Comparison of ENCODE assay signal across 8 cellular contexts in genomic region chrX:102768984-102769761, GRCh38. TPM values are rescaled to one million over a fixed set of nuclear protein-coding genes. Genes with fewer than 3 reads are reported as not detected.
DNase-seq lines count a peak whose midpoint lies in the region; ATAC-seq and TF ChIP-seq lines count a peak whose summit lies in the region.

No MANE protein-coding gene starts in this region.

- H3K9ac ChIP-seq in neural cell (ENCODE audit: low read length), result peak overlapping the region; percentile 76

- H3K27ac ChIP-seq in DOHH2 (ENCODE audit: low read depth, low read length), result no peak overlapping the region
- H3K27ac ChIP-seq in Peyer's patch, result peak overlapping the region in 3 of 4 donors; percentile 13 to 46 (median 25)
- peak overlapping the region; percentile 72 for H3K27ac ChIP-seq in neural cell (ENCODE audit: low read length)

- peaks cover 11% of the 10 kb centered on the region for H3K4me1 Mint-ChIP-seq in stimulated activated naive CD8-positive, alpha-beta T cell treated with anti-CD3 and anti-CD28 coated beads, Interleukin-15, Interleukin-2, amounts not matched to agents 100 ng/mL and 50 ng/mL, for 24 hours (ENCODE audit: low read depth)

- H3K4me2 ChIP-seq in DOHH2 (ENCODE audit: low read length) (peak overlapping the region; percentile 64), neural cell (ENCODE audit: low read length) (peak overlapping the region; percentile 82)

- peaks cover 6% of the 10 kb centered on the region; the same call in 1 of the 2 replicates for H3K4me1 ChIP-seq in DOHH2 (ENCODE audit: control insufficient read depth, low read length)
- H3K4me1 ChIP-seq in Peyer's patch, result no peaks in the 10 kb centered on the region

- H3K9me2 ChIP-seq in DOHH2 (replicated peaks; ENCODE audit: control insufficient read depth, low read length) (no peaks in the 10 kb centered on the region), neural cell (ENCODE audit: insufficient read depth, low read length) (no peaks in the 10 kb centered on the region)

- ATAC-seq in GM21737 (IDR thresholded peaks at IDR 0.05; ENCODE audit: unreplicated experiment), result peak; percentile 93

- DNase-seq in KG1 (lab: John Stamatoyannopoulos, UW) (peak; percentile 61), Peyer's patch (peak; percentile 65 to 91 (median 73)), fibroblast of the conjunctiva (ENCODE audit: low read depth) (peak; percentile 80)
- peak; percentile 45 to 61 for DNase-seq in activated T-helper 1 cell treated with anti-CD3 and anti-CD28 coated beads, Interleukin-2, amount 50 U/mL, for 16 hours (ENCODE audit: low read depth in 1 of 2, low spot score in 1 of 2)

- no peaks in the 10 kb centered on the region for H3K27me3 Mint-ChIP-seq in stimulated activated naive CD8-positive, alpha-beta T cell treated with anti-CD3 and anti-CD28 coated beads, Interleukin-15, Interleukin-2, amounts not matched to agents 100 ng/mL and 50 ng/mL, for 24 hours

- H3K27ac Mint-ChIP-seq in stimulated activated naive CD8-positive, alpha-beta T cell treated with anti-CD3 and anti-CD28 coated beads, Interleukin-15, Interleukin-2, amounts not matched to agents 100 ng/mL and 50 ng/mL, for 24 hours, result peak overlapping the region; percentile 94

- no peak for TF ChIP-seq RAD21 in neural cell (conservative IDR thresholded peaks at IDR 0.05)

- no peaks in the 10 kb centered on the region for H3K9me3 ChIP-seq in DOHH2 (ENCODE audit: control insufficient read depth, insufficient read depth, low read length)
- no peaks in the 10 kb centered on the region for H3K9me3 ChIP-seq in Peyer's patch
- no peaks in the 10 kb centered on the region for H3K9me3 ChIP-seq in neural cell (ENCODE audit: low read length)

- H3K4me3 Mint-ChIP-seq in stimulated activated naive CD8-positive, alpha-beta T cell treated with anti-CD3 and anti-CD28 coated beads, Interleukin-15, Interleukin-2, amounts not matched to agents 100 ng/mL and 50 ng/mL, for 24 hours, result peak overlapping the region; percentile 97

- H3K27me3 ChIP-seq in DOHH2 (ENCODE audit: control insufficient read depth, low read length) (no peaks in the 10 kb centered on the region), Peyer's patch (no peaks in the 10 kb centered on the region), neural cell (ENCODE audit: insufficient read depth, low read depth, low read length) (no peaks in the 10 kb centered on the region)

- H3F3A ChIP-seq in DOHH2 (ENCODE audit: control insufficient read depth, insufficient read depth), result no peaks in the 10 kb centered on the region
- H3F3A ChIP-seq in neural cell (ENCODE audit: insufficient read depth, low read length, poor library complexity, severe bottlenecking), result no peaks in the 10 kb centered on the region

- H3K36me3 Mint-ChIP-seq in stimulated activated naive CD8-positive, alpha-beta T cell treated with anti-CD3 and anti-CD28 coated beads, Interleukin-15, Interleukin-2, amounts not matched to agents 100 ng/mL and 50 ng/mL, for 24 hours (ENCODE audit: low read depth), result peaks cover 5% of the 10 kb centered on the region

- TF ChIP-seq EP300 in neural cell (conservative IDR thresholded peaks at IDR 0.05; ENCODE audit: poor library complexity, severe bottlenecking), result peak; percentile 37

- no peaks in the 10 kb centered on the region for H3K36me3 ChIP-seq in DOHH2 (ENCODE audit: control insufficient read depth, low read length)
- no peaks in the 10 kb centered on the region for H3K36me3 ChIP-seq in Peyer's patch
- no peaks in the 10 kb centered on the region for H3K36me3 ChIP-seq in neural cell (ENCODE audit: insufficient read depth, low read length)

- TF ChIP-seq CTCF in DOHH2 (IDR thresholded peaks at IDR 0.05; ENCODE audit: low read depth, low read length, poor library complexity, severe bottlenecking) (no peak), Peyer's patch (IDR thresholded peaks at IDR 0.05) (no peak), neural cell (IDR thresholded peaks at IDR 0.05; ENCODE audit: poor library complexity, severe bottlenecking) (no peak)

- H4K20me1 ChIP-seq in DOHH2 (ENCODE audit: control insufficient read depth, insufficient read depth, low read depth, low read length) (no peaks in the 10 kb centered on the region), neural cell (ENCODE audit: insufficient read depth) (no peaks in the 10 kb centered on the region)

- H3K4me3 ChIP-seq in DOHH2 (ENCODE audit: low read length) (peak overlapping the region; percentile 76), Peyer's patch (peak overlapping the region; percentile 46 to 68 (median 56)), neural cell (ENCODE audit: low read length) (peak overlapping the region; percentile 77)

- peaks cover 21% of the 10 kb centered on the region for H3K79me2 ChIP-seq in DOHH2 (ENCODE audit: control insufficient read depth, low read length)
- H3K79me2 ChIP-seq in neural cell (replicated peaks; ENCODE audit: insufficient read depth, low read length), result peaks cover 14% of the 10 kb centered on the region

- TF ChIP-seq POLR2A in Peyer's patch (IDR thresholded peaks at IDR 0.05), result no peak

- no peaks in the 10 kb centered on the region for H3K9me3 Mint-ChIP-seq in stimulated activated naive CD8-positive, alpha-beta T cell treated with anti-CD3 and anti-CD28 coated beads, Interleukin-15, Interleukin-2, amounts not matched to agents 100 ng/mL and 50 ng/mL, for 24 hours

- H2AFZ ChIP-seq in neural cell (ENCODE audit: low read depth, low read length), result peak overlapping the region; percentile 40

TF ChIP-seq in neural cell, 6 proteins besides CTCF, POLR2A, EP300 and RAD21:
- TF ChIP-seq MXI1 (conservative IDR thresholded peaks at IDR 0.05; ENCODE audit: poor library complexity, severe bottlenecking) (peak; percentile 52), POLR2AphosphoS5 (IDR thresholded peaks at IDR 0.05) (peak; percentile 76), TAF1 (IDR thresholded peaks at IDR 0.05; ENCODE audit: low read depth) (no peak), REST (IDR thresholded peaks at IDR 0.05; ENCODE audit: borderline replicate concordance) (peak; percentile 60)

RNA-seq across cellular contexts. Expression of gene GPRASP3, which starts 48.6 kb away (rescaled TPM):
- 1 to 10 TPM; 1.1 to 3.7 (median 2.4) TPM for total RNA-seq in Peyer's patch
- polyA plus RNA-seq in neural cell, result 16.4 and 16.5 TPM in 2 replicates
- 40.7 and 44.2 TPM in 2 replicates for polyA minus RNA-seq in neural cell

RNA-seq across cellular contexts. Expression of gene GPRASP2, which starts 56.9 kb away (rescaled TPM):
- total RNA-seq in Peyer's patch, result 1 to 10 TPM; 1.7 to 3.9 (median 1.9) TPM
- 93.5 and 96.4 TPM in 2 replicates for polyA plus RNA-seq in neural cell
- 145 and 154 TPM in 2 replicates for polyA minus RNA-seq in neural cell
